26 cellular contexts compared by ENCODE assay signal in the genomic region with DNA sequence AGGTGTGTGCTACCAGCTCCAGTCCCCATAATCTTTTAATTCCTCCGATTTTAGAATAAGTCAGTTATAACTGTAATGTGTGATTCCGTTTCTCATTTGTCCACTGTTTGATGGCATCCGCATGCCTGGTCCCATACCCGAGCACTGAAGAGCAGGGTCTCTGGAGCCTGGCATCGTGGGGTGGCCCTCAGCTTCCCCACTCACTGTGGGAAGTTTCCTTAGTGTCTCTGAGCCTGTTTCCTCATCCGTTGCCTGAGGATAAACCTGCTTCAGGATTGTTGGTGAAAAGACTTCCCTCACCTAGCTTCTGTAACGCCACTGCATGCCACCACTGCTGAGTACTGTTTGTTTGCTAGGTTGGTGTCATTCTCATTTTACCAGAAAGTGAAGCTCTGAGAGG. TPM values are rescaled to one million over a fixed set of nuclear protein-coding genes. Genes with fewer than 3 reads are reported as not detected.
"Had no signal": no experiment of that assay in that cellular context is flagged by ENCODE, and none has a peak within 500 bp of the region (broad histone marks: within the 10 kb centered on the region; RNA-seq: fewer than 3 reads in every experiment).

No MANE protein-coding gene starts in this region.

- ATAC-seq: foreskin keratinocyte, right cardiac atrium, WTC11 had no signal

- H3K27me3 Mint-ChIP-seq: brain; dendritic cell treated with granulocyte-macrophage colony-stimulating factor and Interleukin-4, amounts not matched to agents 40 ng/mL and 50 ng/mL, for 4 days; type B pancreatic cell had no signal

- H3K27me3 ChIP-seq: foreskin keratinocyte, hepatocyte, vagina had no signal

- H3K27ac ChIP-seq: foreskin keratinocyte, hepatocyte, left ventricle myocardium inferior, parathyroid adenoma, thoracic aorta, vagina had no signal

- H3K27ac Mint-ChIP-seq: dendritic cell treated with granulocyte-macrophage colony-stimulating factor and Interleukin-4, amounts not matched to agents 40 ng/mL and 50 ng/mL, for 4 days; nephron; type B pancreatic cell had no signal

- DNase-seq: activated CD4-positive, alpha-beta T cell treated with anti-CD3 and anti-CD28 coated beads for 4 hours; activated CD8-positive, alpha-beta memory T cell treated with anti-CD3 and anti-CD28 coated beads for 24 hours; activated CD8-positive, alpha-beta memory T cell treated with anti-CD3 and anti-CD28 coated beads, Interleukin-2, amount 50 U/mL, for 4 hours; activated gamma-delta T cell; activated naive CD4-positive, alpha-beta T cell treated with anti-CD3 and anti-CD28 coated beads, Interleukin-2, amount 50 U/mL, for 16 hours; caudate nucleus; effector CD4-positive, alpha-beta T cell; foreskin keratinocyte; kidney glomerular epithelial cell; left ventricle myocardium inferior; midbrain; nucleus accumbens; right cardiac atrium; stimulated activated CD4-positive, alpha-beta T cell treated with anti-CD3 and anti-CD28 coated beads, Interleukin-12 subunit alpha, Interleukin-12 subunit beta, amount 100 ng/mL, for 4 hours; stimulated activated CD4-positive, alpha-beta T cell treated with anti-CD3 and anti-CD28 coated beads, Interleukin-4, amount 100 ng/mL, for 4 hours; T-helper 9 cell had no signal

- H3K9me3 Mint-ChIP-seq: brain; dendritic cell treated with granulocyte-macrophage colony-stimulating factor and Interleukin-4, amounts not matched to agents 40 ng/mL and 50 ng/mL, for 4 days; nephron; type B pancreatic cell; WTC11 had no signal

- H3K4me3 ChIP-seq: hepatocyte, left ventricle myocardium inferior, thoracic aorta, vagina had no signal

- H3K4me1 Mint-ChIP-seq: nephron had no signal

- H3K4me3 Mint-ChIP-seq: brain; dendritic cell treated with granulocyte-macrophage colony-stimulating factor and Interleukin-4, amounts not matched to agents 40 ng/mL and 50 ng/mL, for 4 days; nephron; type B pancreatic cell; WTC11 had no signal

- H3K9me3 ChIP-seq: left ventricle myocardium inferior, thoracic aorta, vagina had no signal

RNA-seq across cellular contexts. Expression of gene TNFRSF9, which starts 40.3 kb away (rescaled TPM):
- total RNA-seq: left ventricle myocardium inferior, right cardiac atrium, thoracic aorta, vagina, WTC11 had no signal
- polyA plus RNA-seq: aorta had no signal
